ENCODE assay signal across 23 cellular contexts in the genomic region with DNA sequence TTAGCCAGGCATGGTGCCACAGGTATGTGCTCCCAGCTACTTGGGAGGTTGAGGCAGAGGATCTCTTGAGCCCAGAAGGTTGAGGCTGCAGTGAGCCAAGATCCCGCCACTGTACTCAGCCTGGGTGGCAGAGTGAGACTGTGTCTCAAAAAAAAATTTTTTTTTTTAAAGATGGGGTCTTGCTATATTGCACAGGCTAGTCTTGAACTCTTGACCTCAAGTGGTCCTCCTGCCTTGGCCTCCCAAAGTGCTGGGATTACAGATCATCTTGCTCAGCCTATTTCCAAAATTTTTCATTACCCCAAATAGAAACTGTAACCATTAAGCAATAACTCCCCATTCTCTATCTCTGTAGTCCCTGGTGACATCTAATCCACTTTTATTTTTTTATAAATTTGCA.
"Had no signal": no experiment of that assay in that cellular context is flagged by ENCODE, and none has a peak within 500 bp of the region (broad histone marks: within the 10 kb centered on the region; RNA-seq: fewer than 3 reads in every experiment).

No MANE protein-coding gene starts in this region.

- DNase-seq: activated CD4-positive, alpha-beta T cell treated with anti-CD3 and anti-CD28 coated beads for 36 hours; activated CD4-positive, CD25-positive, alpha-beta regulatory T cell; activated CD8-positive, alpha-beta memory T cell treated with anti-CD3 and anti-CD28 coated beads, Interleukin-2, amount 10 ng/mL, durations not matched to agents 7 days and 5 days; activated CD8-positive, alpha-beta T cell treated with anti-CD3 and anti-CD28 coated beads, Interleukin-2, amount 10 ng/mL, durations not matched to agents 7 days and 5 days; activated naive CD4-positive, alpha-beta T cell; activated T-cell treated with anti-CD3 and anti-CD28 coated beads, Interleukin-2, amount 50 U/mL, for 72 hours; effector CD8-positive, alpha-beta T cell; glutamatergic neuron; left ventricle myocardium inferior; ovary; retina; stimulated activated CD4-positive, alpha-beta T cell treated with anti-CD3 and anti-CD28 coated beads, Interleukin-12 subunit alpha, Interleukin-12 subunit beta, amount 100 ng/mL, for 4 hours; stimulated activated CD4-positive, alpha-beta T cell treated with anti-CD3 and anti-CD28 coated beads, Interleukin-4, amount 100 ng/mL, for 1 hour; tibial artery; upper lobe of right lung had no signal

- H3K4me2 ChIP-seq: hepatocyte had no signal

- H3K9me3 ChIP-seq: neutrophil, ovary, suprapubic skin, tibial artery, upper lobe of right lung had no signal

- ATAC-seq: activated CD4-positive, alpha-beta T cell treated with anti-CD3 and anti-CD28 coated beads for 36 hours; activated CD8-positive, alpha-beta memory T cell treated with anti-CD3 and anti-CD28 coated beads, Interleukin-2, amount 10 ng/mL, durations not matched to agents 7 days and 5 days; activated CD8-positive, alpha-beta T cell treated with anti-CD3 and anti-CD28 coated beads, Interleukin-2, amount 10 ng/mL, durations not matched to agents 7 days and 5 days; activated naive CD4-positive, alpha-beta T cell treated with anti-CD3 and anti-CD28 coated beads, Interleukin-2, amount 50 U/mL, for 72 hours; activated T-cell treated with anti-CD3 and anti-CD28 coated beads, Interleukin-2, amount 50 U/mL, for 72 hours; natural killer cell treated with Interleukin-12 subunit alpha and Interleukin-12 subunit beta and Interleukin-15 and Interleukin-18, amount 100 ng/mL, for 72 hours; sciatic nerve; upper lobe of right lung had no signal

- H3K27me3 ChIP-seq: hepatocyte, neutrophil, ovary, suprapubic skin, tibial artery, upper lobe of right lung had no signal

- H3K36me3 ChIP-seq: left ventricle myocardium inferior, neutrophil, ovary, suprapubic skin, tibial artery, upper lobe of right lung had no signal

- H3K4me3 ChIP-seq: hepatocyte, left ventricle myocardium inferior, lung, ovary, skin epidermis, suprapubic skin, tibial artery, upper lobe of right lung had no signal

- H3K27ac ChIP-seq: hepatocyte, neutrophil, ovary, suprapubic skin, tibial artery, upper lobe of right lung had no signal
